Comparison of ENCODE assay signal across 15 cellular contexts in the genomic region with DNA sequence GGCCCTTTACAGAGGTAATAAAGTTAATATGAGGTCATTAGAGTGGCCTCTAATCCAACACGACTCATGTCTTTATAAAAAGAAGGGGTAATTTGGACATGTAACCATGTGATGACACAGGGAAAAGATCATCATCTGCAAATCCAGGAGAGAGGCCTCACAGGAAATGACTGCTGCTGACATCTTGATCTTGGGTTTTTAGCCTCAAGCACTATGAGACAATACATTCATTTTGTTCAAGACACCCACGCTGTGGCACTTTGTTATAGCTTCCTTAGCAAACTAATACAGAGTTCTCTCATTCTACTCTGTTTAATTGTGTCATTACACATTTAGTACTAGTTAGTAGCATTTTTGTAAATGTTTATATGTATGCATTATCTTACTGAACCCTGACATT.
DNase-seq lines count a peak whose midpoint lies in the region; ATAC-seq and TF ChIP-seq lines count a peak whose summit lies in the region.
"Had no signal": no experiment of that assay in that cellular context is flagged by ENCODE, and none has a peak within 500 bp of the region (broad histone marks: within the 10 kb centered on the region; RNA-seq: fewer than 3 reads in every experiment).

No MANE protein-coding gene starts in this region.

- H3F3A ChIP-seq in PC-3 (ENCODE audit: low read length, unreplicated experiment): no peaks in the 10 kb centered on the region

- H3K4me2 ChIP-seq in PC-3 (ENCODE audit: low read length) (no peak overlapping the region), mammary epithelial cell (ENCODE audit: insufficient read depth, low read depth, low read length) (no peak overlapping the region)

- peak overlapping the region; percentile 46 for H3K27ac ChIP-seq in PC-3 (ENCODE audit: low read length)
- peak overlapping the region; percentile 48 for H3K27ac ChIP-seq in mammary epithelial cell (ENCODE audit: insufficient read depth, low read depth, low read length)
- H3K27ac ChIP-seq: ascending aorta, coronary artery had no signal

- no peak overlapping the region for H3K4me3 ChIP-seq in PC-3 (ENCODE audit: low read length)
- no peak overlapping the region for H3K4me3 ChIP-seq in mammary epithelial cell (replicated peaks in 1 of 3; ENCODE audit: insufficient read depth in 1 of 3, low read depth in 2 of 3, low read length in 3 of 3)
- H3K4me3 ChIP-seq: ascending aorta, coronary artery had no signal

- H3K9me2 ChIP-seq in PC-3 (replicated peaks; ENCODE audit: low read length): no peaks in the 10 kb centered on the region

- peaks cover 8 to 10% of the 10 kb centered on the region in 2 donors for H3K4me1 Mint-ChIP-seq in natural killer cell treated with Interleukin-12 subunit alpha and Interleukin-12 subunit beta and Interleukin-15 and Interleukin-18, amount 100 ng/mL, for 72 hours (ENCODE audit: low read depth in 2 of 2)
- no peaks in the 10 kb centered on the region for H3K4me1 Mint-ChIP-seq in natural killer cell
- peaks cover 22% of the 10 kb centered on the region for H3K4me1 Mint-ChIP-seq in stimulated activated naive CD8-positive, alpha-beta T cell treated with anti-CD3 and anti-CD28 coated beads, Interleukin-15, Interleukin-2, amounts not matched to agents 100 ng/mL and 50 ng/mL, for 24 hours (ENCODE audit: low read depth)
- H3K4me1 Mint-ChIP-seq in activated CD8-positive, alpha-beta memory T cell treated with anti-CD3 and anti-CD28 coated beads, Interleukin-2, amount 10 ng/mL, durations not matched to agents 7 days and 5 days: peaks cover 3% of the 10 kb centered on the region
- H3K4me1 Mint-ChIP-seq: B cell had no signal

- ATAC-seq in natural killer cell treated with Interleukin-12 subunit alpha and Interleukin-12 subunit beta and Interleukin-15 and Interleukin-18, amount 100 ng/mL, for 72 hours: peak in 1 of 2 donors; percentile 68
- no peak for ATAC-seq in natural killer cell
- ATAC-seq in PC-3: peak; percentile 22; the same call in 1 of the 2 replicates
- no peak for ATAC-seq in activated CD8-positive, alpha-beta memory T cell treated with anti-CD3 and anti-CD28 coated beads, Interleukin-2, amount 10 ng/mL, durations not matched to agents 7 days and 5 days

- H3K27me3 ChIP-seq in PC-3 (ENCODE audit: low read length): no peaks in the 10 kb centered on the region
- H3K27me3 ChIP-seq in mammary epithelial cell (ENCODE audit: insufficient read depth, low read length): no peaks in the 10 kb centered on the region
- H3K27me3 ChIP-seq: ascending aorta had no signal

- H3K79me2 ChIP-seq in PC-3 (ENCODE audit: low read length) (no peaks in the 10 kb centered on the region), mammary epithelial cell (ENCODE audit: insufficient read depth, low read length) (no peaks in the 10 kb centered on the region)

- CTCF ChIA-PET in PC-3 (lab: Charles Lee): no interaction called here
- CTCF ChIA-PET in mammary epithelial cell (lab: Charles Lee; ENCODE audit: low non-redundant PET): no interaction called here
- CTCF ChIA-PET in activated CD8-positive, alpha-beta memory T cell treated with anti-CD3 and anti-CD28 coated beads, Interleukin-2, amount 10 ng/mL, durations not matched to agents 7 days and 5 days (lab: Charles Lee): no interaction called here

- TF ChIP-seq CTCF in natural killer cell (IDR thresholded peaks at IDR 0.05): no peak
- no peak for TF ChIP-seq CTCF in PC-3 (conservative IDR thresholded peaks at IDR 0.05; ENCODE audit: low read depth, low read length)
- TF ChIP-seq CTCF in mammary epithelial cell (conservative IDR thresholded peaks at IDR 0.05 in 1 of 2, IDR thresholded peaks at IDR 0.05 in 1 of 2; ENCODE audit: extremely low read depth in 1 of 2, insufficient read depth in 1 of 2, low read depth in 1 of 2, low read length in 2 of 2): no peak

- H3K27me3 Mint-ChIP-seq in natural killer cell treated with Interleukin-12 subunit alpha and Interleukin-12 subunit beta and Interleukin-15 and Interleukin-18, amount 100 ng/mL, for 72 hours: peaks cover 0 to 5% of the 10 kb centered on the region in 2 donors
- H3K27me3 Mint-ChIP-seq in natural killer cell (ENCODE audit: low read depth in 2 of 2): peaks cover 6 to 7% of the 10 kb centered on the region in 2 donors
- peaks cover 4% of the 10 kb centered on the region for H3K27me3 Mint-ChIP-seq in stimulated activated naive CD8-positive, alpha-beta T cell treated with anti-CD3 and anti-CD28 coated beads, Interleukin-15, Interleukin-2, amounts not matched to agents 100 ng/mL and 50 ng/mL, for 24 hours
- no peaks in the 10 kb centered on the region for H3K27me3 Mint-ChIP-seq in activated CD8-positive, alpha-beta memory T cell treated with anti-CD3 and anti-CD28 coated beads, Interleukin-2, amount 10 ng/mL, durations not matched to agents 7 days and 5 days

- peak overlapping the region; percentile 3 to 27 for H3K27ac Mint-ChIP-seq in natural killer cell treated with Interleukin-12 subunit alpha and Interleukin-12 subunit beta and Interleukin-15 and Interleukin-18, amount 100 ng/mL, for 72 hours
- H3K27ac Mint-ChIP-seq in natural killer cell: no peak overlapping the region
- peak overlapping the region; percentile 17 for H3K27ac Mint-ChIP-seq in stimulated activated naive CD8-positive, alpha-beta T cell treated with anti-CD3 and anti-CD28 coated beads, Interleukin-15, Interleukin-2, amounts not matched to agents 100 ng/mL and 50 ng/mL, for 24 hours
- no peak overlapping the region for H3K27ac Mint-ChIP-seq in activated CD8-positive, alpha-beta memory T cell treated with anti-CD3 and anti-CD28 coated beads, Interleukin-2, amount 10 ng/mL, durations not matched to agents 7 days and 5 days
- H3K27ac Mint-ChIP-seq: B cell had no signal

- POLR2A ChIA-PET in PC-3 (lab: Charles Lee; ENCODE audit: unreplicated experiment): no interaction called here

- peaks cover 4% of the 10 kb centered on the region for H3K36me3 Mint-ChIP-seq in natural killer cell treated with Interleukin-12 subunit alpha and Interleukin-12 subunit beta and Interleukin-15 and Interleukin-18, amount 100 ng/mL, for 72 hours
- H3K36me3 Mint-ChIP-seq in natural killer cell: no peaks in the 10 kb centered on the region
- peaks cover 7% of the 10 kb centered on the region for H3K36me3 Mint-ChIP-seq in stimulated activated naive CD8-positive, alpha-beta T cell treated with anti-CD3 and anti-CD28 coated beads, Interleukin-15, Interleukin-2, amounts not matched to agents 100 ng/mL and 50 ng/mL, for 24 hours (ENCODE audit: low read depth)
- H3K36me3 Mint-ChIP-seq in activated CD8-positive, alpha-beta memory T cell treated with anti-CD3 and anti-CD28 coated beads, Interleukin-2, amount 10 ng/mL, durations not matched to agents 7 days and 5 days: peaks cover 1% of the 10 kb centered on the region

- H3K9me3 ChIP-seq in PC-3 (ENCODE audit: low read length) (no peaks in the 10 kb centered on the region), mammary epithelial cell (replicated peaks; ENCODE audit: insufficient read depth, low read length) (peaks cover 11% of the 10 kb centered on the region)
- H3K9me3 ChIP-seq: ascending aorta had no signal

- H3K4me1 ChIP-seq in PC-3 (ENCODE audit: insufficient read depth, low read length) (peaks cover 26% of the 10 kb centered on the region), mammary epithelial cell (ENCODE audit: insufficient read depth, low read length) (peaks cover 28% of the 10 kb centered on the region)
- H3K4me1 ChIP-seq: ascending aorta had no signal

- peaks cover 3% of the 10 kb centered on the region for H3K9me3 Mint-ChIP-seq in natural killer cell treated with Interleukin-12 subunit alpha and Interleukin-12 subunit beta and Interleukin-15 and Interleukin-18, amount 100 ng/mL, for 72 hours
- H3K9me3 Mint-ChIP-seq in natural killer cell: no peaks in the 10 kb centered on the region
- H3K9me3 Mint-ChIP-seq in stimulated activated naive CD8-positive, alpha-beta T cell treated with anti-CD3 and anti-CD28 coated beads, Interleukin-15, Interleukin-2, amounts not matched to agents 100 ng/mL and 50 ng/mL, for 24 hours: peaks cover 14% of the 10 kb centered on the region
- peaks cover 1% of the 10 kb centered on the region for H3K9me3 Mint-ChIP-seq in activated CD8-positive, alpha-beta memory T cell treated with anti-CD3 and anti-CD28 coated beads, Interleukin-2, amount 10 ng/mL, durations not matched to agents 7 days and 5 days (ENCODE audit: low read depth)

- BruUV-seq in PC-3 (replicated peaks; lab: Mats Ljungman, UMichigan): no TSS peak
- BruUV-seq in mammary epithelial cell (replicated peaks; lab: Mats Ljungman, UMichigan): no TSS peak

- no peaks in the 10 kb centered on the region for H3K36me3 ChIP-seq in PC-3 (ENCODE audit: low read depth, low read length)
- no peaks in the 10 kb centered on the region for H3K36me3 ChIP-seq in mammary epithelial cell (ENCODE audit: insufficient read depth, low read length)
- H3K36me3 ChIP-seq: ascending aorta had no signal

- H2AFZ ChIP-seq in PC-3 (ENCODE audit: low read length) (peak overlapping the region; percentile 14; the same call in 1 of the 2 replicates), mammary epithelial cell (ENCODE audit: low read depth, low read length) (peak overlapping the region; percentile 25)

- no peak for DNase-seq in natural killer cell treated with Interleukin-12 subunit alpha and Interleukin-12 subunit beta and Interleukin-15 and Interleukin-18, amount 100 ng/mL, for 72 hours (ENCODE audit: low spot score)
- DNase-seq in natural killer cell (no peak), PC-3 (peak; percentile 63), mammary epithelial cell (peak; percentile 78), HK-2 (ENCODE audit: unreplicated experiment) (no peak), RPMI8226 (no peak)
- no peak for DNase-seq in activated CD8-positive, alpha-beta memory T cell treated with anti-CD3 and anti-CD28 coated beads, Interleukin-2, amount 10 ng/mL, durations not matched to agents 7 days and 5 days
- DNase-seq: activated CD4-positive, CD25-positive, alpha-beta regulatory T cell treated with anti-CD3 and anti-CD28 coated beads, Interleukin-2, amount 50 U/mL, for 72 hours; glutamatergic neuron; NCI-H2029 treated with DMSO at 0.1 percent for 48 hours; NCI-H526 had no signal

- H4K20me1 ChIP-seq in PC-3 (ENCODE audit: low read length) (no peaks in the 10 kb centered on the region), mammary epithelial cell (ENCODE audit: insufficient read depth, low read length) (no peaks in the 10 kb centered on the region)

- no peak overlapping the region for H3K9ac ChIP-seq in PC-3 (ENCODE audit: low read length)
- no peak overlapping the region for H3K9ac ChIP-seq in mammary epithelial cell (ENCODE audit: insufficient read depth, low read length)

- in situ Hi-C loops in mammary epithelial cell (cut with MboI; ENCODE audit: low sequenced_read_pairs in 2 of 2): no loop called here

- dilution Hi-C loops in mammary epithelial cell (cut with HindIII; ENCODE audit: low sequenced_read_pairs): no loop called here

- no peak overlapping the region for H3K4me3 Mint-ChIP-seq in natural killer cell treated with Interleukin-12 subunit alpha and Interleukin-12 subunit beta and Interleukin-15 and Interleukin-18, amount 100 ng/mL, for 72 hours
- no peak overlapping the region for H3K4me3 Mint-ChIP-seq in natural killer cell
- H3K4me3 Mint-ChIP-seq in stimulated activated naive CD8-positive, alpha-beta T cell treated with anti-CD3 and anti-CD28 coated beads, Interleukin-15, Interleukin-2, amounts not matched to agents 100 ng/mL and 50 ng/mL, for 24 hours: no peak overlapping the region
- no peak overlapping the region for H3K4me3 Mint-ChIP-seq in activated CD8-positive, alpha-beta memory T cell treated with anti-CD3 and anti-CD28 coated beads, Interleukin-2, amount 10 ng/mL, durations not matched to agents 7 days and 5 days
- H3K4me3 Mint-ChIP-seq: B cell had no signal

- 13% methylated on average over 2 of the region's 2 CpGs for WGBS in mammary epithelial cell (ENCODE audit: low coverage, missing lambda C conversion rate)

- intact Hi-C loops in natural killer cell (cut with micrococcal nuclease): no loop called here
- intact Hi-C loops in PC-3 (cut with micrococcal nuclease): no loop called here
- intact Hi-C loops in mammary epithelial cell (cut with micrococcal nuclease): no loop called here

Comparison
In these comparisons a context has a peak if more than half of its experiments do, and no peak if none do; other contexts are left out.
1. H3K27ac Mint-ChIP-seq: peak in natural killer cell treated with Interleukin-12 subunit alpha and Interleukin-12 subunit beta and Interleukin-15 and Interleukin-18, amount 100 ng/mL, for 72 hours (2 of 2) and stimulated activated naive CD8-positive, alpha-beta T cell treated with anti-CD3 and anti-CD28 coated beads, Interleukin-15, Interleukin-2, amounts not matched to agents 100 ng/mL and 50 ng/mL, for 24 hours (single experiment); none in natural killer cell (0 of 2) and activated CD8-positive, alpha-beta memory T cell treated with anti-CD3 and anti-CD28 coated beads, Interleukin-2, amount 10 ng/mL, durations not matched to agents 7 days and 5 days (single experiment).
2. DNase-seq: peak in PC-3 (single experiment) and mammary epithelial cell (single experiment); none in natural killer cell treated with Interleukin-12 subunit alpha and Interleukin-12 subunit beta and Interleukin-15 and Interleukin-18, amount 100 ng/mL, for 72 hours (single experiment), natural killer cell (single experiment), HK-2 (single experiment), activated CD8-positive, alpha-beta memory T cell treated with anti-CD3 and anti-CD28 coated beads, Interleukin-2, amount 10 ng/mL, durations not matched to agents 7 days and 5 days (single experiment) and RPMI8226 (single experiment).